Comparison of ENCODE assay signal across 8 cellular contexts in genomic region chr16:68257251-68257905, GRCh38. TPM values are rescaled to one million over a fixed set of nuclear protein-coding genes. Genes with fewer than 3 reads are reported as not detected.
DNase-seq lines count a peak whose midpoint lies in the region; ATAC-seq lines count a peak whose summit lies in the region.

No MANE protein-coding gene starts in this region.

- peaks cover 58% of the 10 kb centered on the region for H3K36me3 ChIP-seq in SJSA1

- DNase-seq in NCI-H82 (lab: John Stamatoyannopoulos, UW) (peak; percentile 12), NCI-H82 treated with DMSO at 0.1 percent for 48 hours (lab: John Stamatoyannopoulos, UW; ENCODE audit: unreplicated experiment) (no peak), SJSA1 (ENCODE audit: low read depth in 1 of 2, low spot score in 2 of 2) (no peak), naive B cell (peak; percentile 58), cerebellar nuclear complex (lab: John Stamatoyannopoulos, UW) (no peak)

- H3K27me3 Mint-ChIP-seq in naive B cell, result no peaks in the 10 kb centered on the region

- H3K4me1 Mint-ChIP-seq in naive B cell, result peaks cover 20 to 47% (median 40%) of the 10 kb centered on the region in 3 donors

- peak overlapping the region in 5 of 6 donors; percentile 47 to 87 (median 51) for H3K27ac Mint-ChIP-seq in naive B cell

- no peaks in the 10 kb centered on the region for H3K9me3 ChIP-seq in SJSA1 (replicated peaks)

- ATAC-seq in HG03097 (IDR thresholded peaks at IDR 0.05; ENCODE audit: low FRiP score, unreplicated experiment) (peak; percentile 44), naive B cell (ENCODE audit: low read depth in 2 of 2) (peak; percentile 91 to 95), HG03175 (IDR thresholded peaks at IDR 0.05; ENCODE audit: unreplicated experiment) (no peak), GM18870 (IDR thresholded peaks at IDR 0.05; ENCODE audit: unreplicated experiment) (no peak)

- peaks cover 16% of the 10 kb centered on the region for H3K4me1 ChIP-seq in SJSA1 (replicated peaks)

- H3K27me3 ChIP-seq in SJSA1 (replicated peaks), result no peaks in the 10 kb centered on the region

- peak overlapping the region; percentile 56 for H3K27ac ChIP-seq in SJSA1

- H3K36me3 Mint-ChIP-seq in naive B cell, result no peaks in the 10 kb centered on the region

- H3K4me3 Mint-ChIP-seq in naive B cell, result peak overlapping the region in 5 of 8 donors; percentile 5 to 70 (median 28)

- no peaks in the 10 kb centered on the region for H3K9me3 Mint-ChIP-seq in naive B cell

- H3K4me3 ChIP-seq in SJSA1, result no peak overlapping the region

RNA-seq across cellular contexts. Expression of gene SLC7A6, which starts 6.9 kb away (rescaled TPM):
- 13.2 and 27.4 TPM in 2 replicates for total RNA-seq in SJSA1 (2014; rRNA removed; shearing (Covaris generic))
- 10 to 100 TPM in 5 of 6 donors, 1 to 10 TPM in 1; 6.5 to 16.4 (median 13.5) TPM for polyA plus RNA-seq in naive B cell (ENCODE audit: low read depth in 6 of 6)

RNA-seq across cellular contexts. Expression of gene PLA2G15, which starts 12.2 kb away (rescaled TPM):
- 20.3 and 28.9 TPM in 2 replicates for total RNA-seq in SJSA1 (2014; rRNA removed; shearing (Covaris generic))
- 1 to 10 TPM in 5 of 6 donors, not detected in 1; 4.3 to 9.8 (median 5.8) TPM for polyA plus RNA-seq in naive B cell (ENCODE audit: low read depth in 6 of 6)

RNA-seq across cellular contexts. Expression of gene ESRP2, which starts 21.5 kb away (rescaled TPM):
- total RNA-seq in SJSA1 (2014; rRNA removed; shearing (Covaris generic)), result 0.24 TPM in 1 of 2 replicates, not detected in the other
- 1 to 10 TPM in 2 of 6 donors, under 1 TPM in 3, not detected in 1; 0.32 to 2.8 (median 0.87) TPM for polyA plus RNA-seq in naive B cell (ENCODE audit: low read depth in 6 of 6)

RNA-seq across cellular contexts. Expression of gene SLC7A6OS, which starts 53.4 kb away (rescaled TPM):
- total RNA-seq in SJSA1 (2014; rRNA removed; shearing (Covaris generic)), result 15.6 and 19.1 TPM in 2 replicates
- 10 to 100 TPM; 14.0 to 26.1 (median 17.7) TPM for polyA plus RNA-seq in naive B cell (ENCODE audit: low read depth in 6 of 6)

RNA-seq across cellular contexts. Expression of gene PRMT7, which starts 53.4 kb away (rescaled TPM):
- 58.8 and 58.9 TPM in 2 replicates for total RNA-seq in SJSA1 (2014; rRNA removed; shearing (Covaris generic))
- 10 to 100 TPM; 14.8 to 34.8 (median 23.1) TPM for polyA plus RNA-seq in naive B cell (ENCODE audit: low read depth in 6 of 6)

Comparison
In these comparisons a context has a peak if more than half of its experiments do, and no peak if none do; other contexts are left out.
1. DNase-seq: peak in NCI-H82 (single experiment) and naive B cell (single experiment); none in NCI-H82 treated with DMSO at 0.1 percent for 48 hours (single experiment), SJSA1 (0 of 2) and cerebellar nuclear complex (0 of 2).
2. ATAC-seq: peak in HG03097 (single experiment) and naive B cell (2 of 2); none in HG03175 (single experiment) and GM18870 (single experiment).